Comparison of ENCODE assay signal across 16 cellular contexts in genomic region chr7:155368894-155369600, GRCh38.
"Had no signal": no experiment of that assay in that cellular context is flagged by ENCODE, and none has a peak within 500 bp of the region (broad histone marks: within the 10 kb centered on the region; RNA-seq: fewer than 3 reads in every experiment).

No MANE protein-coding gene starts in this region.

- H3K9me3 ChIP-seq: breast epithelium, esophagus squamous epithelium, psoas muscle, uterus had no signal

- ATAC-seq: activated CD8-positive, alpha-beta T cell treated with anti-CD3 and anti-CD28 coated beads for 36 hours; activated T-cell treated with anti-CD3 and anti-CD28 coated beads, Interleukin-2, amount 50 U/mL, for 72 hours; left colon; psoas muscle had no signal

- H3K4me3 ChIP-seq: breast epithelium, esophagus squamous epithelium, psoas muscle, uterus had no signal

- H3K36me3 Mint-ChIP-seq: activated naive CD8-positive, alpha-beta T cell treated with anti-CD3 and anti-CD28 coated beads for 36 hours had no signal

- H3K27ac ChIP-seq: breast epithelium, esophagus squamous epithelium, psoas muscle, uterus had no signal

- H3K9me3 Mint-ChIP-seq: activated naive CD8-positive, alpha-beta T cell treated with anti-CD3 and anti-CD28 coated beads for 36 hours; activated T-cell treated with anti-CD3 and anti-CD28 coated beads, Interleukin-2, amount 50 U/mL, for 72 hours; natural killer cell treated with Interleukin-12 subunit alpha and Interleukin-12 subunit beta and Interleukin-15 and Interleukin-18, amount 100 ng/mL, for 72 hours had no signal

- H3K4me3 Mint-ChIP-seq: activated CD8-positive, alpha-beta T cell treated with anti-CD3 and anti-CD28 coated beads for 36 hours; activated naive CD8-positive, alpha-beta T cell treated with anti-CD3 and anti-CD28 coated beads for 36 hours; activated T-cell treated with anti-CD3 and anti-CD28 coated beads, Interleukin-2, amount 50 U/mL, for 72 hours; natural killer cell treated with Interleukin-12 subunit alpha and Interleukin-12 subunit beta and Interleukin-15 and Interleukin-18, amount 100 ng/mL, for 72 hours had no signal

- H3K27ac Mint-ChIP-seq: activated CD8-positive, alpha-beta T cell treated with anti-CD3 and anti-CD28 coated beads for 36 hours; activated naive CD8-positive, alpha-beta T cell treated with anti-CD3 and anti-CD28 coated beads for 36 hours; activated T-cell treated with anti-CD3 and anti-CD28 coated beads, Interleukin-2, amount 50 U/mL, for 72 hours; natural killer cell treated with Interleukin-12 subunit alpha and Interleukin-12 subunit beta and Interleukin-15 and Interleukin-18, amount 100 ng/mL, for 72 hours had no signal

- DNase-seq: activated CD8-positive, alpha-beta memory T cell treated with anti-CD3 and anti-CD28 coated beads, Interleukin-2, amount 50 U/mL, for 4 hours; activated CD8-positive, alpha-beta T cell treated with anti-CD3 and anti-CD28 coated beads for 36 hours; activated gamma-delta T cell treated with Interleukin-2 at 50 U/mL for 16 hours; activated naive CD8-positive, alpha-beta T cell treated with anti-CD3 and anti-CD28 coated beads for 36 hours; activated T-cell treated with anti-CD3 and anti-CD28 coated beads, Interleukin-2, amount 50 U/mL, for 72 hours; esophagus squamous epithelium; foreskin fibroblast; left colon; mammary epithelial cell; occipital lobe; stimulated activated CD4-positive, alpha-beta T cell treated with anti-CD3 and anti-CD28 coated beads, Interleukin-4, amount 100 ng/mL, for 24 hours; T-helper 9 cell; uterus had no signal
